In the genomic region with DNA sequence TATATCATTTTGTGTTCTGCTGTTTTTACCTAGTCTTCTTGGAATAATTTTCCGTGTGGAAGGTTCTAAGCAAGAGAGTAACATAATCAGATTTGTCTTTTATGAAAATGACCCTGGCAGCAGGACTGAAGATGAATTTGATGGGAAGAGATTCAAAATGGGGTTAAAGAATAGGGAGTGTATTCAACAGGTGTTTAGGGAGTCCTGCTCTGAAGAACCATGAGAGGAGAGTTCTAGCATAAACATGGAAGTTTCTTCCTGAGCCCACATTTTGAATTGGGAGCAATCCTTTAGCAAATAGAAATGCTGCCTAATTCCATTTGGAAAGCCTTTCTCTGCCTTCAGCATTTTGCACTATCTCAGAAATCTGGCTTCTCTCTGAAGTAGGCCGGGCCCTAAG, we compare ENCODE assay signal across 30 cellular contexts.
"Had no signal": no experiment of that assay in that cellular context is flagged by ENCODE, and none has a peak within 500 bp of the region (broad histone marks: within the 10 kb centered on the region; RNA-seq: fewer than 3 reads in every experiment).

No MANE protein-coding gene starts in this region.

- DNase-seq: activated B cell treated with CpG ODN at 0.5 μM for 24 hours; activated CD4-positive, alpha-beta memory T cell treated with anti-CD3 and anti-CD28 coated beads for 36 hours; activated CD4-positive, alpha-beta T cell treated with anti-CD3 and anti-CD28 coated beads, Interleukin-2, amount 10 ng/mL, durations not matched to agents 24 days and 14 days; activated CD4-positive, alpha-beta T cell treated with anti-CD3 and anti-CD28 coated beads, Interleukin-2, amount 50 U/mL, for 1 hour; activated CD4-positive, alpha-beta T cell treated with anti-CD3 and anti-CD28 coated beads, Interleukin-2, amount 50 U/mL, for 4 hours; activated CD4-positive, CD25-positive, alpha-beta regulatory T cell treated with anti-CD3 and anti-CD28 coated beads, Interleukin-2, amount 50 U/mL, for 72 hours; activated CD8-positive, alpha-beta memory T cell treated with anti-CD3 and anti-CD28 coated beads for 24 hours; activated CD8-positive, alpha-beta memory T cell treated with anti-CD3 and anti-CD28 coated beads, Interleukin-2, amount 10 ng/mL, durations not matched to agents 7 days and 5 days; activated CD8-positive, alpha-beta memory T cell treated with anti-CD3 and anti-CD28 coated beads, Interleukin-2, amount 50 U/mL, for 48 hours; activated CD8-positive, alpha-beta T cell treated with anti-CD3 and anti-CD28 coated beads, Interleukin-2, amount 10 ng/mL, durations not matched to agents 7 days and 5 days; activated effector memory CD4-positive, alpha-beta T cell treated with anti-CD3 and anti-CD28 coated beads, Interleukin-2, amount 50 U/mL, for 16 hours; activated gamma-delta T cell treated with Interleukin-2 at 50 U/mL for 16 hours; activated naive CD4-positive, alpha-beta T cell; activated naive CD4-positive, alpha-beta T cell treated with anti-CD3 and anti-CD28 coated beads for 36 hours; activated naive CD4-positive, alpha-beta T cell treated with anti-CD3 and anti-CD28 coated beads, Interleukin-2, amount 50 U/mL, for 16 hours; activated naive CD8-positive, alpha-beta T cell treated with anti-CD3 and anti-CD28 coated beads for 36 hours; activated T-cell treated with anti-CD3 and anti-CD28 coated beads, Interleukin-2, amount 50 U/mL, for 24 hours; activated T-cell treated with anti-CD3 and anti-CD28 coated beads, Interleukin-2, amount 50 U/mL, for 48 hours; adrenal gland; amniotic stem cell; caudate nucleus; T-cell; T-helper 2 cell; T-helper 9 cell had no signal

- H3K27me3 Mint-ChIP-seq: activated B cell treated with CpG ODN at 0.5 μM for 24 hours; activated CD4-positive, alpha-beta memory T cell treated with anti-CD3 and anti-CD28 coated beads for 36 hours; activated CD4-positive, alpha-beta T cell treated with anti-CD3 and anti-CD28 coated beads, Interleukin-2, amount 10 ng/mL, durations not matched to agents 24 days and 14 days; activated CD8-positive, alpha-beta memory T cell treated with anti-CD3 and anti-CD28 coated beads, Interleukin-2, amount 10 ng/mL, durations not matched to agents 7 days and 5 days; activated naive CD8-positive, alpha-beta T cell treated with anti-CD3 and anti-CD28 coated beads for 36 hours; activated T-cell treated with anti-CD3 and anti-CD28 coated beads, Interleukin-2, amount 50 U/mL, for 24 hours; brain; T-cell had no signal

- H3K4me3 ChIP-seq: adrenal gland, ascending aorta, cardiac muscle cell had no signal

- H3K36me3 Mint-ChIP-seq: activated naive CD4-positive, alpha-beta T cell treated with anti-CD3 and anti-CD28 coated beads, Interleukin-2, amount 50 U/mL, for 72 hours had no signal

- H3K4me1 Mint-ChIP-seq: activated B cell treated with CpG ODN at 0.5 μM for 24 hours had no signal

- H3K27ac Mint-ChIP-seq: activated B cell treated with CpG ODN at 0.5 μM for 24 hours; activated CD4-positive, alpha-beta memory T cell treated with anti-CD3 and anti-CD28 coated beads for 36 hours; activated CD4-positive, alpha-beta T cell treated with anti-CD3 and anti-CD28 coated beads, Interleukin-2, amount 10 ng/mL, durations not matched to agents 24 days and 14 days; activated CD8-positive, alpha-beta memory T cell treated with anti-CD3 and anti-CD28 coated beads, Interleukin-2, amount 10 ng/mL, durations not matched to agents 7 days and 5 days; activated CD8-positive, alpha-beta T cell treated with anti-CD3 and anti-CD28 coated beads, Interleukin-2, amount 10 ng/mL, durations not matched to agents 7 days and 5 days; activated naive CD4-positive, alpha-beta T cell treated with anti-CD3 and anti-CD28 coated beads for 36 hours; activated naive CD4-positive, alpha-beta T cell treated with anti-CD3 and anti-CD28 coated beads, Interleukin-2, amount 50 U/mL, for 72 hours; activated naive CD8-positive, alpha-beta T cell treated with anti-CD3 and anti-CD28 coated beads for 36 hours; activated T-cell treated with anti-CD3 and anti-CD28 coated beads, Interleukin-2, amount 50 U/mL, for 24 hours; T-helper 2 cell treated with Interferon-gamma antibody and Interleukin-4, amounts not matched to agents 5 μg/mL and 100 μg/mL, for 36 hours had no signal

- ATAC-seq: activated CD8-positive, alpha-beta memory T cell treated with anti-CD3 and anti-CD28 coated beads, Interleukin-2, amount 10 ng/mL, durations not matched to agents 7 days and 5 days; activated naive CD4-positive, alpha-beta T cell treated with anti-CD3 and anti-CD28 coated beads, Interleukin-2, amount 50 U/mL, for 72 hours; T-cell had no signal

- H3K36me3 ChIP-seq: adrenal gland had no signal

- H3K4me1 ChIP-seq: ascending aorta had no signal

- H3K27ac ChIP-seq: adrenal gland, ascending aorta, cardiac muscle cell, VCaP had no signal

- H3K9me3 Mint-ChIP-seq: activated B cell treated with CpG ODN at 0.5 μM for 24 hours; activated CD4-positive, alpha-beta memory T cell treated with anti-CD3 and anti-CD28 coated beads for 36 hours; activated CD4-positive, alpha-beta T cell treated with anti-CD3 and anti-CD28 coated beads, Interleukin-2, amount 10 ng/mL, durations not matched to agents 24 days and 14 days; activated naive CD4-positive, alpha-beta T cell treated with anti-CD3 and anti-CD28 coated beads for 36 hours; activated naive CD4-positive, alpha-beta T cell treated with anti-CD3 and anti-CD28 coated beads, Interleukin-2, amount 50 U/mL, for 72 hours; activated naive CD8-positive, alpha-beta T cell treated with anti-CD3 and anti-CD28 coated beads for 36 hours; activated T-cell treated with anti-CD3 and anti-CD28 coated beads, Interleukin-2, amount 50 U/mL, for 24 hours; brain; T-cell; T-helper 2 cell treated with Interferon-gamma antibody and Interleukin-4, amounts not matched to agents 5 μg/mL and 100 μg/mL, for 36 hours had no signal

- H3K9me3 ChIP-seq: adrenal gland, ascending aorta had no signal

- H3K4me3 Mint-ChIP-seq: activated B cell treated with CpG ODN at 0.5 μM for 24 hours; activated CD4-positive, alpha-beta memory T cell treated with anti-CD3 and anti-CD28 coated beads for 36 hours; activated CD4-positive, alpha-beta T cell treated with anti-CD3 and anti-CD28 coated beads, Interleukin-2, amount 10 ng/mL, durations not matched to agents 24 days and 14 days; activated CD8-positive, alpha-beta memory T cell treated with anti-CD3 and anti-CD28 coated beads, Interleukin-2, amount 10 ng/mL, durations not matched to agents 7 days and 5 days; activated CD8-positive, alpha-beta T cell treated with anti-CD3 and anti-CD28 coated beads, Interleukin-2, amount 10 ng/mL, durations not matched to agents 7 days and 5 days; activated naive CD4-positive, alpha-beta T cell treated with anti-CD3 and anti-CD28 coated beads for 36 hours; activated naive CD8-positive, alpha-beta T cell treated with anti-CD3 and anti-CD28 coated beads for 36 hours; activated T-cell treated with anti-CD3 and anti-CD28 coated beads, Interleukin-2, amount 50 U/mL, for 24 hours; brain; T-cell; T-helper 2 cell treated with Interferon-gamma antibody and Interleukin-4, amounts not matched to agents 5 μg/mL and 100 μg/mL, for 36 hours had no signal
